In the genomic region with DNA sequence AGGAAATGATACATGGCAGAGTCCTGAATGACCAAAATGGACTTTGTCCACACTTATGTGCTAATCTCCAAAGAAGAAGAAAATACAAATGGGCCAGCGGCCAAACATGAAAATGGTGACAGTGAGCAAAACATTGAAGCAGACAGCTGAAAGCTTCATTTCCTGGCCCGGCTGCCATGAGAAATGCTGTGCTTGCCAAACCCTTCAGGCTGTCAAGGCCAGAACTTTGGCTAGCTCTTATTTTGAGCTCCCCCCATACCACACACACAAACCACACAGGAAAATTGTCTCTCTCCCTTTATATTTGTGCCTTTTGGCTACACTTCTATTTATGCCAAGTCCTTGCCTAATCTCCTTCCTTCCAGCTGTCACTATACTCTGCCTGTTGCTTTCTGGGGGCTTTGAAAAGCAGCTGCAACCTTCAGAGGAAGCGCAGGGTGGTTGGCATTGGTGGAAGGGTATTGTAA, we compare ENCODE assay signal across 10 cellular contexts.
DNase-seq lines count a peak whose midpoint lies in the region; ATAC-seq and TF ChIP-seq lines count a peak whose summit lies in the region.
"Had no signal": no experiment of that assay in that cellular context is flagged by ENCODE, and none has a peak within 500 bp of the region (broad histone marks: within the 10 kb centered on the region; RNA-seq: fewer than 3 reads in every experiment).

No MANE protein-coding gene starts in this region.

- H2BK15ac ChIP-seq in mesenchymal stem cell (ENCODE audit: low read depth, poor library complexity, severe bottlenecking) = peak overlapping the region; percentile 18

- no peak overlapping the region for H3K4me3 ChIP-seq in colonic mucosa
- no peak overlapping the region for H3K4me3 ChIP-seq in mesenchymal stem cell (ENCODE audit: insufficient read depth in 1 of 2, low read depth in 1 of 2, low read length in 2 of 2)
- no peak overlapping the region for H3K4me3 ChIP-seq in urinary bladder (ENCODE audit: low read depth, low read length)

- no peaks in the 10 kb centered on the region for H3K27me3 Mint-ChIP-seq in CD14-positive monocyte (ENCODE audit: low read depth in 3 of 3)

- intact Hi-C loops in colonic mucosa (cut with DNase I) = loop anchor here (10.0 kb wide), 1 partner anchor 199 kb away; no protein-coding TSS in a partner anchor
- intact Hi-C loops in CD14-positive monocyte (cut with micrococcal nuclease) = no loop called here

- ATAC-seq in GM21529 (IDR thresholded peaks at IDR 0.05; ENCODE audit: unreplicated experiment) = no peak
- ATAC-seq: esophagus mucosa; stimulated activated effector memory CD8-positive, alpha-beta T cell treated with anti-CD3 and anti-CD28 coated beads, Interleukin-12 subunit alpha, Interleukin-12 subunit beta, amount 100 ng/mL, for 72 hours had no signal

- peaks cover 5% of the 10 kb centered on the region for H3K79me1 ChIP-seq in mesenchymal stem cell (replicated peaks; ENCODE audit: low read length, poor library complexity, severe bottlenecking)

- no peak overlapping the region for H3K23ac ChIP-seq in mesenchymal stem cell (ENCODE audit: low read length in 2 of 2)

- H3K27me3 ChIP-seq in colonic mucosa (no peaks in the 10 kb centered on the region), mesenchymal stem cell (ENCODE audit: control insufficient read depth in 1 of 2, insufficient read depth in 1 of 2, low read length in 2 of 2) (no peaks in the 10 kb centered on the region)

- H3K4ac ChIP-seq in mesenchymal stem cell (ENCODE audit: low read depth in 1 of 2, low read length in 2 of 2) = peak overlapping the region in 1 of 2 experiments; percentile 3

- peaks cover 11% of the 10 kb centered on the region for H3K4me1 Mint-ChIP-seq in CD14-positive monocyte

- H3K27ac ChIP-seq in colonic mucosa (peak overlapping the region; percentile 62), mesenchymal stem cell (ENCODE audit: low read length, poor library complexity, severe bottlenecking) (peak overlapping the region; percentile 92), urinary bladder (ENCODE audit: low read depth) (peak overlapping the region; percentile 48)

- peak overlapping the region; percentile 57 for H2BK5ac ChIP-seq in mesenchymal stem cell (ENCODE audit: low read depth, low read length, poor library complexity, severe bottlenecking)

- no peak overlapping the region for H3K4me3 Mint-ChIP-seq in CD14-positive monocyte
- H3K4me3 Mint-ChIP-seq: stimulated activated effector memory CD8-positive, alpha-beta T cell treated with anti-CD3 and anti-CD28 coated beads, Interleukin-12 subunit alpha, Interleukin-12 subunit beta, amount 100 ng/mL, for 72 hours; T-helper 1 cell treated with Interleukin-12 subunit alpha and Interleukin-12 subunit beta and Interleukin-4 antibody, amounts not matched to agents 30 μg/mL and 1 μg/mL, for 36 hours had no signal

- H3K14ac ChIP-seq in mesenchymal stem cell (ENCODE audit: low read length in 2 of 2) = no peak overlapping the region

- H3K27ac Mint-ChIP-seq in CD14-positive monocyte = no peak overlapping the region
- H3K27ac Mint-ChIP-seq: stimulated activated effector memory CD8-positive, alpha-beta T cell treated with anti-CD3 and anti-CD28 coated beads, Interleukin-12 subunit alpha, Interleukin-12 subunit beta, amount 100 ng/mL, for 72 hours; T-helper 1 cell treated with Interleukin-12 subunit alpha and Interleukin-12 subunit beta and Interleukin-4 antibody, amounts not matched to agents 30 μg/mL and 1 μg/mL, for 36 hours had no signal

- 84% methylated on average over 3 of the region's 3 CpGs for WGBS in mesenchymal stem cell
- 44% methylated on average over 3 of the region's 3 CpGs for WGBS in urinary bladder

- peak overlapping the region; percentile 2 for H4K91ac ChIP-seq in mesenchymal stem cell (ENCODE audit: low read length)

- H3K36me3 Mint-ChIP-seq in CD14-positive monocyte = no peaks in the 10 kb centered on the region
- H3K36me3 Mint-ChIP-seq: stimulated activated effector memory CD8-positive, alpha-beta T cell treated with anti-CD3 and anti-CD28 coated beads, Interleukin-12 subunit alpha, Interleukin-12 subunit beta, amount 100 ng/mL, for 72 hours had no signal

- peaks cover 0 to 5% (median 2%) of the 10 kb centered on the region in 7 donors for H3K9me3 Mint-ChIP-seq in CD14-positive monocyte

- H3K4me1 ChIP-seq in colonic mucosa (peaks cover 14% of the 10 kb centered on the region), mesenchymal stem cell (ENCODE audit: control insufficient read depth, insufficient read depth, low read depth, low read length) (peaks cover 12% of the 10 kb centered on the region), urinary bladder (ENCODE audit: insufficient read depth) (peaks cover 6% of the 10 kb centered on the region)

- DNase-seq in NCI-H226 (peak; percentile 45), colonic mucosa (peak; percentile 79), mesenchymal stem cell (peak; percentile 47), NCI-H1105 (lab: John Stamatoyannopoulos, UW) (no peak), CD14-positive monocyte (ENCODE audit: low spot score) (no peak)

- H3K9me3 ChIP-seq in colonic mucosa = no peaks in the 10 kb centered on the region
- H3K9me3 ChIP-seq in mesenchymal stem cell (ENCODE audit: control insufficient read depth, low read length) = no peaks in the 10 kb centered on the region

- H4K8ac ChIP-seq in mesenchymal stem cell (ENCODE audit: low read length) = peak overlapping the region; percentile 14

- H2AK5ac ChIP-seq in mesenchymal stem cell (ENCODE audit: low read length, severe bottlenecking) = peak overlapping the region; percentile 63

- no peak overlapping the region for H3K4me2 ChIP-seq in mesenchymal stem cell (ENCODE audit: low read length, poor library complexity, severe bottlenecking)

- peak overlapping the region; percentile 25 to 69 for H3K18ac ChIP-seq in mesenchymal stem cell (ENCODE audit: low read depth in 1 of 2, low read length in 2 of 2)

- peak overlapping the region; percentile 1 for H2BK120ac ChIP-seq in mesenchymal stem cell (ENCODE audit: low read depth, low read length)

- peak overlapping the region; percentile 9 to 82 for H2BK12ac ChIP-seq in mesenchymal stem cell (ENCODE audit: low read length in 2 of 2)

- H3K9ac ChIP-seq in colonic mucosa (ENCODE audit: low read depth in 2 of 2, low read length in 2 of 2) (no peak overlapping the region), mesenchymal stem cell (ENCODE audit: low read length) (peak overlapping the region; percentile 44)

- H2AFZ ChIP-seq in mesenchymal stem cell (ENCODE audit: low read depth, low read length) = no peak overlapping the region

- H3K36me3 ChIP-seq in colonic mucosa (no peaks in the 10 kb centered on the region), mesenchymal stem cell (ENCODE audit: control insufficient read depth in 1 of 2, insufficient read depth in 2 of 2, low read depth in 1 of 2, low read length in 2 of 2) (no peaks in the 10 kb centered on the region), urinary bladder (ENCODE audit: insufficient read depth) (no peaks in the 10 kb centered on the region)

- no peak for TF ChIP-seq CTCF in colonic mucosa (IDR thresholded peaks at IDR 0.05)
- no peak for TF ChIP-seq CTCF in CD14-positive monocyte (IDR thresholded peaks at IDR 0.05)

Comparison
In these comparisons a context has a peak if more than half of its experiments do, and no peak if none do; other contexts are left out.
1. DNase-seq: peak in NCI-H226 (single experiment), colonic mucosa (single experiment) and mesenchymal stem cell (single experiment); none in NCI-H1105 (single experiment) and CD14-positive monocyte (single experiment).
2. Peak in every context shown above with its lines, with median percentiles within 50 percentile points of each other: H3K27ac ChIP-seq.